In genomic region chr4:53656421-53656981, GRCh38 we compare ENCODE assay signal across 1 cellular context.
TF ChIP-seq lines count a peak whose summit lies in the region.

No MANE protein-coding gene starts in this region.

TF ChIP-seq in GM23338, 12 proteins besides CTCF, POLR2A, EP300 and RAD21 (continued from another document):
- no peak for TF ChIP-seq ZNF462 (CRISPR knock-in tag; IDR thresholded peaks at IDR 0.05)
- no peak for TF ChIP-seq POLR2AphosphoS5 (IDR thresholded peaks at IDR 0.05; ENCODE audit: low read depth)
- no peak for TF ChIP-seq STAT1 (IDR thresholded peaks at IDR 0.05; ENCODE audit: unreplicated experiment)
- no peak for TF ChIP-seq EZH2phosphoT487 (IDR thresholded peaks at IDR 0.05; ENCODE audit: unreplicated experiment)
- no peak for TF ChIP-seq EZH2 (IDR thresholded peaks at IDR 0.05; ENCODE audit: low read depth, unreplicated experiment)
